In genomic region chr4:123397276-123398150, GRCh38 we compare ENCODE assay signal across 8 cellular contexts. TPM values are rescaled to one million over a fixed set of nuclear protein-coding genes. Genes with fewer than 3 reads are reported as not detected.
DNase-seq lines count a peak whose midpoint lies in the region; ATAC-seq, FAIRE-seq and TF ChIP-seq lines count a peak whose summit lies in the region.

No MANE protein-coding gene starts in this region.

- H3K4me1 ChIP-seq in smooth muscle cell (ENCODE audit: low read depth) = peaks cover 17% of the 10 kb centered on the region

- TF ChIP-seq CTCF in brain (conservative IDR thresholded peaks at IDR 0.05) (no peak), smooth muscle cell (IDR thresholded peaks at IDR 0.05; ENCODE audit: borderline replicate concordance, insufficient read depth, poor library complexity, severe bottlenecking) (no peak)

- H3F3A ChIP-seq in smooth muscle cell (ENCODE audit: low read depth) = no peaks in the 10 kb centered on the region

- peak; percentile 11 for ATAC-seq in GM21515 (IDR thresholded peaks at IDR 0.05; ENCODE audit: unreplicated experiment)

- no peaks in the 10 kb centered on the region for H3K9me3 ChIP-seq in smooth muscle cell (replicated peaks; ENCODE audit: low read depth)

- H3K36me3 ChIP-seq in smooth muscle cell (ENCODE audit: low read depth) = peaks cover 4% of the 10 kb centered on the region

- H4K20me1 ChIP-seq in smooth muscle cell (ENCODE audit: low read depth) = no peaks in the 10 kb centered on the region

- peak overlapping the region; percentile 0 to 77 (median 74) for H3K27ac Mint-ChIP-seq in IgD-negative memory B cell
- peak overlapping the region; percentile 81 to 99 (median 96) for H3K27ac Mint-ChIP-seq in brain
- H3K27ac Mint-ChIP-seq in immature natural killer cell = peak overlapping the region in 5 of 6 donors; percentile 50 to 85 (median 75)

- no peaks in the 10 kb centered on the region for H3K27me3 ChIP-seq in smooth muscle cell (ENCODE audit: low read depth)

- TF ChIP-seq POLR2A in GM12891 (IDR thresholded peaks at IDR 0.05; ENCODE audit: low read depth, low read length) = no peak

- H2AFZ ChIP-seq in smooth muscle cell (ENCODE audit: low read depth) = peak overlapping the region; percentile 87

- H3K4me3 Mint-ChIP-seq in IgD-negative memory B cell (peak overlapping the region; percentile 84 to 93 (median 88)), brain (peak overlapping the region; percentile 89 to 97 (median 94)), immature natural killer cell (peak overlapping the region; percentile 83 to 93 (median 91))

- peak overlapping the region; percentile 10 for H3K27ac ChIP-seq in smooth muscle cell (ENCODE audit: low read depth)

- H3K4me1 Mint-ChIP-seq in IgD-negative memory B cell (peaks cover 9 to 25% (median 24%) of the 10 kb centered on the region in 3 donors), brain (peaks cover 28% of the 10 kb centered on the region), immature natural killer cell (peaks cover 30 to 38% of the 10 kb centered on the region in 2 donors)

- peak overlapping the region; percentile 36 for H3K9ac ChIP-seq in smooth muscle cell (ENCODE audit: low read depth)

- WGBS in smooth muscle cell (ENCODE audit: low lambda C conversion rate) = under 1% methylated on average over 84 of the region's 85 CpGs

- H3K27me3 Mint-ChIP-seq in IgD-negative memory B cell (peaks cover 47% of the 10 kb centered on the region), brain (peaks cover 37% of the 10 kb centered on the region), immature natural killer cell (ENCODE audit: low read depth in 3 of 3) (peaks cover 23 to 38% (median 32%) of the 10 kb centered on the region in 3 donors)

- H3K4me2 ChIP-seq in smooth muscle cell = peak overlapping the region; percentile 90

- peaks cover 0 to 1% (median 0%) of the 10 kb centered on the region in 3 donors for H3K9me3 Mint-ChIP-seq in IgD-negative memory B cell
- H3K9me3 Mint-ChIP-seq in brain = peaks cover 0 to 3% (median 0%) of the 10 kb centered on the region in 5 experiments
- H3K9me3 Mint-ChIP-seq in immature natural killer cell = peaks cover 0 to 2% (median 0%) of the 10 kb centered on the region in 6 donors

- H3K36me3 Mint-ChIP-seq in IgD-negative memory B cell (peaks cover 1% of the 10 kb centered on the region), brain (peaks cover 30% of the 10 kb centered on the region), immature natural killer cell (peaks cover 0 to 2% (median 0%) of the 10 kb centered on the region in 3 donors)

- peak; percentile 71 for DNase-seq in COLO668 (lab: John Stamatoyannopoulos, UW; ENCODE audit: unreplicated experiment)
- DNase-seq in T follicular helper cell (ENCODE audit: low read depth) = peak; percentile 30
- DNase-seq in immature natural killer cell = peak; percentile 42 to 45 (median 43)
- DNase-seq in smooth muscle cell (lab: John Stamatoyannopoulos, UW; ENCODE audit: unreplicated experiment) = peak; percentile 22
- DNase-seq in GM12891 (ENCODE audit: insufficient read length, low spot score) = no peak

- peak overlapping the region; percentile 89 for H3K4me3 ChIP-seq in smooth muscle cell

- no peak for FAIRE-seq in GM12891 (lab: Jason Lieb, UNC)

- peaks cover 40% of the 10 kb centered on the region for H3K79me2 ChIP-seq in smooth muscle cell (ENCODE audit: low read depth)

TF ChIP-seq in GM12891, 5 proteins besides CTCF, POLR2A, EP300 and RAD21:
- TF ChIP-seq TAF1 (IDR thresholded peaks at IDR 0.05; ENCODE audit: low read depth, low read length) = no peak

RNA-seq across cellular contexts. Expression of gene SPRY1, which starts 0.9 kb away (rescaled TPM):
- polyA plus RNA-seq in IgD-negative memory B cell (not detected), brain (ENCODE audit: insufficient read depth, low read depth, low replicate concordance) (19.7 TPM), immature natural killer cell (1 to 10 TPM; 5.2 to 6.9 (median 6.0) TPM), smooth muscle cell (26.4 and 28.1 TPM in 2 replicates)
- 17.4 and 17.8 TPM in 2 replicates for total RNA-seq in smooth muscle cell
- polyA plus RNA-seq in GM12891 (2012; ENCODE audit: low read depth, missing spikeins) = 0.28 TPM
